8 cellular contexts compared by ENCODE assay signal in genomic region chr11:16788141-16789060, GRCh38. TPM values are rescaled to one million over a fixed set of nuclear protein-coding genes. Genes with fewer than 3 reads are reported as not detected.
DNase-seq lines count a peak whose midpoint lies in the region; ATAC-seq and TF ChIP-seq lines count a peak whose summit lies in the region.

No MANE protein-coding gene starts in this region.

- peak; percentile 72 for TF ChIP-seq CTCF in lung (IDR thresholded peaks at IDR 0.05; ENCODE audit: control extremely low read depth, extremely low read depth)

- 0 out of 2 replicates have a peak overlapping the region, but pooled peaks have one; percentile 25 for H3K4me3 ChIP-seq in ACC112 (ENCODE audit: low read depth, low read length)
- H3K4me3 ChIP-seq in lung, result no peak overlapping the region

- H3K27me3 ChIP-seq in ACC112 (ENCODE audit: insufficient read depth, low read length), result no peaks in the 10 kb centered on the region
- no peaks in the 10 kb centered on the region for H3K27me3 ChIP-seq in lung (ENCODE audit: control insufficient read depth, insufficient read depth)

- no peaks in the 10 kb centered on the region for H3K79me2 ChIP-seq in ACC112 (ENCODE audit: control insufficient read depth, insufficient read depth, low read length, unreplicated experiment)

- 60 to 65% methylated on average over 17 of the region's 17 CpGs for WGBS in lung, 2 donors

- peak; percentile 56 for ATAC-seq in GM18517 (IDR thresholded peaks at IDR 0.05; ENCODE audit: unreplicated experiment)
- peak; percentile 62 for ATAC-seq in HG03108 (IDR thresholded peaks at IDR 0.05; ENCODE audit: unreplicated experiment)
- peak; percentile 61 for ATAC-seq in lung (ENCODE audit: insufficient read depth, low FRiP score)

- DNase-seq in NCI-H446 treated with DMSO at 0.1 percent for 48 hours (lab: John Stamatoyannopoulos, UW), result peak; percentile 29
- peak; percentile 30 for DNase-seq in activated CD4-positive, alpha-beta T cell treated with anti-CD3 and anti-CD28 coated beads, Interleukin-2, amount 50 U/mL, for 24 hours (ENCODE audit: low read depth in 1 of 2, low spot score in 1 of 2)
- peak; percentile 19 for DNase-seq in effector CD4-positive, alpha-beta T cell
- peak; percentile 65 for DNase-seq in lung (ENCODE audit: low spot score)
- peak; percentile 30 for DNase-seq in stimulated activated CD8-positive, alpha-beta memory T cell treated with anti-CD3 and anti-CD28 coated beads, Interleukin-15, amount 100 ng/mL, for 24 hours (ENCODE audit: low read depth)

- peak overlapping the region; percentile 24 for H2AFZ ChIP-seq in ACC112 (ENCODE audit: low read length, unreplicated experiment)

- no peaks in the 10 kb centered on the region for H3K9me3 ChIP-seq in lung (ENCODE audit: control insufficient read depth in 2 of 2, insufficient read depth in 1 of 2, low read length in 1 of 2)

- H3K4me1 ChIP-seq in ACC112 (ENCODE audit: control insufficient read depth, insufficient read depth, low read length, unreplicated experiment), result peaks cover 61% of the 10 kb centered on the region
- peaks cover 9 to 20% of the 10 kb centered on the region in 2 donors for H3K4me1 ChIP-seq in lung (ENCODE audit: control insufficient read depth in 2 of 2, insufficient read depth in 2 of 2, low read length in 2 of 2)

- H3K36me3 ChIP-seq in ACC112 (ENCODE audit: insufficient read depth, low read length), result no peaks in the 10 kb centered on the region
- peaks cover 0 to 10% of the 10 kb centered on the region in 2 donors for H3K36me3 ChIP-seq in lung (ENCODE audit: control insufficient read depth in 2 of 2, insufficient read depth in 2 of 2, low read length in 2 of 2)

- peak overlapping the region; percentile 81 for H3K27ac ChIP-seq in ACC112 (ENCODE audit: low read depth, low read length)
- H3K27ac ChIP-seq in lung (ENCODE audit: low read depth in 1 of 2, low read length in 1 of 2), result peak overlapping the region; percentile 36 to 66

RNA-seq across cellular contexts. Expression of gene C11orf58, which starts 50.0 kb away (rescaled TPM):
- total RNA-seq in lung, result 100 to 1,000 TPM; 101 to 219 TPM
- 10 to 100 TPM; 87.2 to 95.0 TPM for polyA plus RNA-seq in lung
